Comparison of ENCODE assay signal across 32 cellular contexts in the genomic region with DNA sequence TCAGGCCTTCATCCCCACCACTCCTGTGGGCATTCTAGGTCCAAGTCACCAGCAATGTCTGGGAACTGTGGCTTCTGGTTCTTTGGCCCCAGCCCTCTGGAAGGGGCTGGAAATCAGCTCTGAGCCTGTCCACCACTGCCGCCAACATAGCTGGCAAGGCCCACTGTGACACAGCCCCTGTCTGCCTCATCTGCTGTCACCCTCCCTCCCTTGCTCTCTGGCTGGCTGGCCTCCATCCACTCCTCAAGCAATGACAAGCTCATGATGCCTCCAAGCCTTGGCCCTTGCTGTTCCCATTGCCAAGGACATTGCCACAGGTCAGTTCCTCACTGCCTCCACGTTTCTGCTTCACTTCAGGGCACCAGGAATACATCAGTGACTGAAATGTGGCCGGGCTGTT.
"Had no signal": no experiment of that assay in that cellular context is flagged by ENCODE, and none has a peak within 500 bp of the region (broad histone marks: within the 10 kb centered on the region; RNA-seq: fewer than 3 reads in every experiment).

No MANE protein-coding gene starts in this region.

- H3K9me3 Mint-ChIP-seq: activated B cell treated with CpG ODN at 0.5 μM for 24 hours; activated CD4-positive, alpha-beta T cell treated with anti-CD3 and anti-CD28 coated beads, Interleukin-2, amount 10 ng/mL, durations not matched to agents 24 days and 14 days; activated naive CD4-positive, alpha-beta T cell treated with anti-CD3 and anti-CD28 coated beads, Interleukin-2, amount 50 U/mL, for 72 hours; activated naive CD8-positive, alpha-beta T cell treated with anti-CD3 and anti-CD28 coated beads, Interleukin-2, amount 50 U/mL, for 24 hours; activated T-cell treated with anti-CD3 and anti-CD28 coated beads, Interleukin-2, amount 50 U/mL, for 24 hours; activated T-helper 1 cell treated with anti-CD3 and anti-CD28 coated beads, Interleukin-12 subunit alpha, Interleukin-12 subunit beta, Interleukin-2, Interleukin-4 antibody, amounts not matched to agents 30 ng/mL and 10 ng/mL and 1 ng/mL, durations not matched to agents 14 hours and 24 hours and 36 hours; central memory CD8-positive, alpha-beta T cell had no signal

- H3K36me3 ChIP-seq: ascending aorta, Peyer's patch had no signal

- ATAC-seq: activated CD8-positive, alpha-beta memory T cell treated with anti-CD3 and anti-CD28 coated beads, Interleukin-2, amount 10 ng/mL, durations not matched to agents 7 days and 5 days; activated naive CD4-positive, alpha-beta T cell treated with anti-CD3 and anti-CD28 coated beads, Interleukin-2, amount 50 U/mL, for 72 hours; activated naive CD8-positive, alpha-beta T cell treated with anti-CD3 and anti-CD28 coated beads, Interleukin-2, amount 50 U/mL, for 24 hours; body of pancreas; T-helper 17 cell had no signal

- DNase-seq: activated B cell treated with CpG ODN at 0.5 μM for 24 hours; activated CD4-positive, alpha-beta T cell treated with anti-CD3 and anti-CD28 coated beads for 1 hour; activated CD4-positive, alpha-beta T cell treated with anti-CD3 and anti-CD28 coated beads, Interleukin-2, amount 10 ng/mL, durations not matched to agents 24 days and 14 days; activated CD4-positive, alpha-beta T cell treated with anti-CD3 and anti-CD28 coated beads, Interleukin-2, amount 50 U/mL, for 48 hours; activated CD8-positive, alpha-beta memory T cell treated with anti-CD3 and anti-CD28 coated beads, Interleukin-2, amount 10 ng/mL, durations not matched to agents 7 days and 5 days; activated effector memory CD4-positive, alpha-beta T cell treated with Interleukin-2 at 50 U/mL for 16 hours; activated naive CD4-positive, alpha-beta T cell; activated naive CD8-positive, alpha-beta T cell treated with anti-CD3 and anti-CD28 coated beads, Interleukin-2, amount 50 U/mL, for 24 hours; activated T-cell treated with anti-CD3 and anti-CD28 coated beads, Interleukin-2, amount 50 U/mL, for 24 hours; amniotic stem cell; body of pancreas; KG1; MV-4-11; NCI-H1092 treated with DMSO at 0.1 percent for 48 hours; NCI-H1417 treated with DMSO at 0.1 percent for 48 hours; NCI-H1694; NCI-H2029; NCI-H2107; NCI-H226; NCI-H774; NK-92 treated with Interleukin-12 subunit alpha and Interleukin-12 subunit beta, amount 100 ng/mL, for 24 hours; OCI-M1; Peyer's patch; SHP77 treated with DMSO at 0.1 percent for 48 hours; T-helper 17 cell; T-helper 9 cell had no signal

- FAIRE-seq: bronchial epithelial cell had no signal

- H3K4me3 ChIP-seq: ascending aorta, body of pancreas, Peyer's patch had no signal

- H3K4me1 Mint-ChIP-seq: activated CD4-positive, alpha-beta T cell treated with anti-CD3 and anti-CD28 coated beads, Interleukin-2, amount 10 ng/mL, durations not matched to agents 24 days and 14 days; activated naive CD8-positive, alpha-beta T cell treated with anti-CD3 and anti-CD28 coated beads, Interleukin-2, amount 50 U/mL, for 24 hours had no signal

- H3K9me3 ChIP-seq: ascending aorta, body of pancreas, Peyer's patch had no signal

- H3K4me1 ChIP-seq: ascending aorta, body of pancreas, Peyer's patch had no signal

- H3K4me3 Mint-ChIP-seq: activated B cell treated with CpG ODN at 0.5 μM for 24 hours; activated CD4-positive, alpha-beta T cell treated with anti-CD3 and anti-CD28 coated beads, Interleukin-2, amount 10 ng/mL, durations not matched to agents 24 days and 14 days; activated CD8-positive, alpha-beta memory T cell treated with anti-CD3 and anti-CD28 coated beads, Interleukin-2, amount 10 ng/mL, durations not matched to agents 7 days and 5 days; activated naive CD8-positive, alpha-beta T cell treated with anti-CD3 and anti-CD28 coated beads, Interleukin-2, amount 50 U/mL, for 24 hours; activated T-cell treated with anti-CD3 and anti-CD28 coated beads, Interleukin-2, amount 50 U/mL, for 24 hours; activated T-helper 1 cell treated with anti-CD3 and anti-CD28 coated beads, Interleukin-12 subunit alpha, Interleukin-12 subunit beta, Interleukin-2, Interleukin-4 antibody, amounts not matched to agents 30 ng/mL and 10 ng/mL and 1 ng/mL, durations not matched to agents 14 hours and 24 hours and 36 hours; central memory CD8-positive, alpha-beta T cell; T-helper 17 cell had no signal

- H3K27ac Mint-ChIP-seq: activated B cell treated with CpG ODN at 0.5 μM for 24 hours; activated CD4-positive, alpha-beta T cell treated with anti-CD3 and anti-CD28 coated beads, Interleukin-2, amount 10 ng/mL, durations not matched to agents 24 days and 14 days; activated CD8-positive, alpha-beta memory T cell treated with anti-CD3 and anti-CD28 coated beads, Interleukin-2, amount 10 ng/mL, durations not matched to agents 7 days and 5 days; activated naive CD4-positive, alpha-beta T cell treated with anti-CD3 and anti-CD28 coated beads, Interleukin-2, amount 50 U/mL, for 72 hours; activated naive CD8-positive, alpha-beta T cell treated with anti-CD3 and anti-CD28 coated beads, Interleukin-2, amount 50 U/mL, for 24 hours; activated T-cell treated with anti-CD3 and anti-CD28 coated beads, Interleukin-2, amount 50 U/mL, for 24 hours; activated T-helper 1 cell treated with anti-CD3 and anti-CD28 coated beads, Interleukin-12 subunit alpha, Interleukin-12 subunit beta, Interleukin-2, Interleukin-4 antibody, amounts not matched to agents 30 ng/mL and 10 ng/mL and 1 ng/mL, durations not matched to agents 14 hours and 24 hours and 36 hours; T-helper 17 cell had no signal

- H3K36me3 Mint-ChIP-seq: activated CD8-positive, alpha-beta memory T cell treated with anti-CD3 and anti-CD28 coated beads, Interleukin-2, amount 10 ng/mL, durations not matched to agents 7 days and 5 days; activated naive CD4-positive, alpha-beta T cell treated with anti-CD3 and anti-CD28 coated beads, Interleukin-2, amount 50 U/mL, for 72 hours had no signal

- H3K27ac ChIP-seq: ascending aorta, body of pancreas, Peyer's patch, RWPE1 had no signal
